ENCODE assay signal across 16 cellular contexts in the genomic region with DNA sequence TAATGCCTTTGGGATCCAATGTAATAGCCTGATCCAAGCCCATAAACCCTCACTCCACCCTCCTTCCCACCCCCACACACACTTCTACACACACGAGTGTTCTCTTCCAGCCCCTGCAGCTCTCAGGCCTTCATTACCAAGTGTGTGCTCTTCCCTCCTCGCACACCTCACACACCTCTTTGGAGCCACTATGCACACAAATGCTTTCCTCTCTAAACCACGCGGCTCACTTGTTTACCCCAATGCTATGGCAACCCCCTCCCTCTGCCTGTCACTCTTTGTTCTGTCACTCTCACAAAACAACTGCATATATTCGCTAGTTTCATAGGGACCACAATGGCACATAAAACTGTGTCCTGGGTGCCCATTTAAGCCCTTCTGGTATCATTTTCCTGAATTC. TPM values are rescaled to one million over a fixed set of nuclear protein-coding genes. Genes with fewer than 3 reads are reported as not detected.
DNase-seq lines count a peak whose midpoint lies in the region; ATAC-seq and TF ChIP-seq lines count a peak whose summit lies in the region.
"Had no signal": no experiment of that assay in that cellular context is flagged by ENCODE, and none has a peak within 500 bp of the region (broad histone marks: within the 10 kb centered on the region; RNA-seq: fewer than 3 reads in every experiment).

No MANE protein-coding gene starts in this region.

- no peak for ATAC-seq in activated CD4-positive, alpha-beta T cell treated with anti-CD3 and anti-CD28 coated beads for 36 hours
- ATAC-seq in T-helper 17 cell (no peak), GM18858 (IDR thresholded peaks at IDR 0.05; ENCODE audit: unreplicated experiment) (no peak), Right ventricle myocardium superior (ENCODE audit: poor library complexity) (no peak)

- peak; percentile 67 for DNase-seq in activated CD4-positive, alpha-beta T cell treated with anti-CD3 and anti-CD28 coated beads, Interleukin-2, amount 10 ng/mL, durations not matched to agents 24 days and 14 days
- DNase-seq in activated CD4-positive, alpha-beta T cell treated with anti-CD3 and anti-CD28 coated beads for 36 hours, result no peak
- DNase-seq in NCI-H510A (lab: John Stamatoyannopoulos, UW) (peak; percentile 8), dermis blood vessel endothelial cell (peak; percentile 19), progenitor cell of endocrine pancreas (ENCODE audit: low spot score, unreplicated experiment) (no peak), T-helper 17 cell (no peak), Right ventricle myocardium superior (no peak)
- DNase-seq: activated naive CD4-positive, alpha-beta T cell treated with Interleukin-2 at 50 U/mL for 16 hours; islet precursor cell; NCI-H1092 treated with DMSO at 0.1 percent for 48 hours; NCI-H82 had no signal

- POLR2A ChIA-PET in activated CD4-positive, alpha-beta T cell treated with anti-CD3 and anti-CD28 coated beads for 36 hours (lab: Charles Lee), result no interaction called here

- TF ChIP-seq CTCF in progenitor cell of endocrine pancreas (IDR thresholded peaks at IDR 0.05; ENCODE audit: unreplicated experiment), result no peak

- no peak overlapping the region for H3K4me3 Mint-ChIP-seq in activated CD4-positive, alpha-beta T cell treated with anti-CD3 and anti-CD28 coated beads, Interleukin-2, amount 10 ng/mL, durations not matched to agents 24 days and 14 days
- H3K4me3 Mint-ChIP-seq in activated CD4-positive, alpha-beta T cell treated with anti-CD3 and anti-CD28 coated beads for 36 hours, result no peak overlapping the region
- H3K4me3 Mint-ChIP-seq in progenitor cell of endocrine pancreas (ENCODE audit: low read depth), result no peak overlapping the region
- no peak overlapping the region for H3K4me3 Mint-ChIP-seq in T-helper 17 cell
- H3K4me3 Mint-ChIP-seq: IgD-negative memory B cell had no signal

- peaks cover 33% of the 10 kb centered on the region for H3K4me1 Mint-ChIP-seq in activated CD4-positive, alpha-beta T cell treated with anti-CD3 and anti-CD28 coated beads, Interleukin-2, amount 10 ng/mL, durations not matched to agents 24 days and 14 days
- peaks cover 46% of the 10 kb centered on the region for H3K4me1 Mint-ChIP-seq in activated CD4-positive, alpha-beta T cell treated with anti-CD3 and anti-CD28 coated beads for 36 hours
- H3K4me1 Mint-ChIP-seq in progenitor cell of endocrine pancreas (ENCODE audit: low read depth) (peaks cover 11% of the 10 kb centered on the region), T-helper 17 cell (peaks cover 39% of the 10 kb centered on the region)

- H3K9me3 ChIP-seq in T-helper 17 cell (ENCODE audit: control insufficient read depth, low read length, poor library complexity, severe bottlenecking), result no peaks in the 10 kb centered on the region
- H3K9me3 ChIP-seq: breast epithelium, prostate gland, thoracic aorta had no signal

- peaks cover 22% of the 10 kb centered on the region for H3K36me3 Mint-ChIP-seq in activated CD4-positive, alpha-beta T cell treated with anti-CD3 and anti-CD28 coated beads, Interleukin-2, amount 10 ng/mL, durations not matched to agents 24 days and 14 days (ENCODE audit: low read depth)
- peaks cover 19% of the 10 kb centered on the region for H3K36me3 Mint-ChIP-seq in activated CD4-positive, alpha-beta T cell treated with anti-CD3 and anti-CD28 coated beads for 36 hours (ENCODE audit: low read depth)
- H3K36me3 Mint-ChIP-seq in progenitor cell of endocrine pancreas (ENCODE audit: insufficient read depth) (peaks cover 6% of the 10 kb centered on the region), T-helper 17 cell (ENCODE audit: low read depth) (peaks cover 3% of the 10 kb centered on the region)

- peak overlapping the region; percentile 8 for H3K27ac Mint-ChIP-seq in activated CD4-positive, alpha-beta T cell treated with anti-CD3 and anti-CD28 coated beads, Interleukin-2, amount 10 ng/mL, durations not matched to agents 24 days and 14 days
- H3K27ac Mint-ChIP-seq in activated CD4-positive, alpha-beta T cell treated with anti-CD3 and anti-CD28 coated beads for 36 hours, result no peak overlapping the region
- H3K27ac Mint-ChIP-seq in progenitor cell of endocrine pancreas (peak overlapping the region; percentile 73), T-helper 17 cell (no peak overlapping the region)
- H3K27ac Mint-ChIP-seq: IgD-negative memory B cell had no signal

- H3K9me3 Mint-ChIP-seq in activated CD4-positive, alpha-beta T cell treated with anti-CD3 and anti-CD28 coated beads, Interleukin-2, amount 10 ng/mL, durations not matched to agents 24 days and 14 days, result no peaks in the 10 kb centered on the region
- peaks cover 3% of the 10 kb centered on the region for H3K9me3 Mint-ChIP-seq in activated CD4-positive, alpha-beta T cell treated with anti-CD3 and anti-CD28 coated beads for 36 hours (ENCODE audit: low read depth)
- no peaks in the 10 kb centered on the region for H3K9me3 Mint-ChIP-seq in progenitor cell of endocrine pancreas (ENCODE audit: low read depth)

- H3K27me3 Mint-ChIP-seq in activated CD4-positive, alpha-beta T cell treated with anti-CD3 and anti-CD28 coated beads, Interleukin-2, amount 10 ng/mL, durations not matched to agents 24 days and 14 days, result no peaks in the 10 kb centered on the region
- no peaks in the 10 kb centered on the region for H3K27me3 Mint-ChIP-seq in activated CD4-positive, alpha-beta T cell treated with anti-CD3 and anti-CD28 coated beads for 36 hours
- H3K27me3 Mint-ChIP-seq in progenitor cell of endocrine pancreas, result no peaks in the 10 kb centered on the region
- H3K27me3 Mint-ChIP-seq in T-helper 17 cell, result no peaks in the 10 kb centered on the region
- H3K27me3 Mint-ChIP-seq: IgD-negative memory B cell had no signal

- CTCF ChIA-PET in activated CD4-positive, alpha-beta T cell treated with anti-CD3 and anti-CD28 coated beads for 36 hours (lab: Charles Lee), result interaction anchor here (0.6 kb wide), 1 partner anchor 225 kb away, joined by 3 read pairs; no protein-coding TSS in a partner anchor

- intact Hi-C loops in activated CD4-positive, alpha-beta T cell treated with anti-CD3 and anti-CD28 coated beads, Interleukin-2, amount 10 ng/mL, durations not matched to agents 24 days and 14 days (cut with micrococcal nuclease), result no loop called here
- intact Hi-C loops in activated CD4-positive, alpha-beta T cell treated with anti-CD3 and anti-CD28 coated beads for 36 hours (cut with DNase I, micrococcal nuclease), result no loop called here
- intact Hi-C loops in Right ventricle myocardium superior (cut with DNase I), result no loop called here

RNA-seq across cellular contexts. Expression of gene PPP2R5E, which starts 35.1 kb away (rescaled TPM):
- 45.1 and 45.7 TPM in 2 replicates for total RNA-seq in activated CD4-positive, alpha-beta T cell treated with anti-CD3 and anti-CD28 coated beads, Interleukin-2, amount 10 ng/mL, durations not matched to agents 24 days and 14 days
- 10 to 100 TPM; 38.4 to 40.4 TPM for total RNA-seq in activated CD4-positive, alpha-beta T cell treated with anti-CD3 and anti-CD28 coated beads for 36 hours
- 14.3 and 37.1 TPM in 2 replicates for total RNA-seq in dermis blood vessel endothelial cell
- 55.3 and 56.7 TPM in 2 replicates for total RNA-seq in progenitor cell of endocrine pancreas
- total RNA-seq in T-helper 17 cell, result 10 to 100 TPM; 38.5 to 44.3 TPM
- 32.9 TPM for total RNA-seq in Right ventricle myocardium superior

Comparison
In these comparisons a context has a peak if more than half of its experiments do, and no peak if none do; other contexts are left out.
1. DNase-seq: peak in activated CD4-positive, alpha-beta T cell treated with anti-CD3 and anti-CD28 coated beads, Interleukin-2, amount 10 ng/mL, durations not matched to agents 24 days and 14 days (single experiment), NCI-H510A (single experiment) and dermis blood vessel endothelial cell (single experiment); none in activated CD4-positive, alpha-beta T cell treated with anti-CD3 and anti-CD28 coated beads for 36 hours (single experiment), progenitor cell of endocrine pancreas (single experiment), T-helper 17 cell (0 of 3) and Right ventricle myocardium superior (single experiment).
2. H3K27ac Mint-ChIP-seq: peak in activated CD4-positive, alpha-beta T cell treated with anti-CD3 and anti-CD28 coated beads, Interleukin-2, amount 10 ng/mL, durations not matched to agents 24 days and 14 days (single experiment) and progenitor cell of endocrine pancreas (single experiment); none in activated CD4-positive, alpha-beta T cell treated with anti-CD3 and anti-CD28 coated beads for 36 hours (single experiment) and T-helper 17 cell (single experiment).